ENCODE assay signal across 1 cellular context in the genomic region with DNA sequence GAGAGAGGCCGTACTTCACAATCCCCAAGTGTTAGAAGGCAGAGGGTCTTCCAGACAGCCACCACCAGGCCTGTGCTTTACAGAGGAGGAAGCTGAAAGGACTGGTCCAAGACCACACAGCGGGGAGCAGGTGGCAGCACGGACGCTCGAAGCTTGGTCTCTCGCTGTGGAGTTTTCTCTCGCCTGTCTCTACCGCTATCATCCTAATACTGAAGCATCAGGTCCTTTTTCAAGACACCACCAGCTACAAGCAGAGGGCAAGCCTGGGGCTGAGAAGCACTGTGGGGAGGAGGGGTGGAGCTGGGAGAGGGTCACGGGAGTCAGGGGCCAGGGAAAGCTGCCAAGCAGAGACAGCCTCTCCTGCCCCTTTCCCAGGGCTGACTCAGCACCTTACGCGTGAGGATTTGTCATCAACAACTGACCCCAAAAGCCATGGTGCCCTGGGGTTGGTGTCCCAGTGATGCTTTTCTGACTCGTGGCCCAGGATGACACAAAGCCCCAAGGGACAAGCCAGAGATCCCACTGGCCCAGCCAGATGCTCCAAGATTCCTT.
TF ChIP-seq lines count a peak whose summit lies in the region.

No MANE protein-coding gene starts in this region.

TF ChIP-seq in K562, 482 proteins besides CTCF, POLR2A, EP300 and RAD21 (continued from another document and continues in another):
- TF ChIP-seq, protein P1, sequence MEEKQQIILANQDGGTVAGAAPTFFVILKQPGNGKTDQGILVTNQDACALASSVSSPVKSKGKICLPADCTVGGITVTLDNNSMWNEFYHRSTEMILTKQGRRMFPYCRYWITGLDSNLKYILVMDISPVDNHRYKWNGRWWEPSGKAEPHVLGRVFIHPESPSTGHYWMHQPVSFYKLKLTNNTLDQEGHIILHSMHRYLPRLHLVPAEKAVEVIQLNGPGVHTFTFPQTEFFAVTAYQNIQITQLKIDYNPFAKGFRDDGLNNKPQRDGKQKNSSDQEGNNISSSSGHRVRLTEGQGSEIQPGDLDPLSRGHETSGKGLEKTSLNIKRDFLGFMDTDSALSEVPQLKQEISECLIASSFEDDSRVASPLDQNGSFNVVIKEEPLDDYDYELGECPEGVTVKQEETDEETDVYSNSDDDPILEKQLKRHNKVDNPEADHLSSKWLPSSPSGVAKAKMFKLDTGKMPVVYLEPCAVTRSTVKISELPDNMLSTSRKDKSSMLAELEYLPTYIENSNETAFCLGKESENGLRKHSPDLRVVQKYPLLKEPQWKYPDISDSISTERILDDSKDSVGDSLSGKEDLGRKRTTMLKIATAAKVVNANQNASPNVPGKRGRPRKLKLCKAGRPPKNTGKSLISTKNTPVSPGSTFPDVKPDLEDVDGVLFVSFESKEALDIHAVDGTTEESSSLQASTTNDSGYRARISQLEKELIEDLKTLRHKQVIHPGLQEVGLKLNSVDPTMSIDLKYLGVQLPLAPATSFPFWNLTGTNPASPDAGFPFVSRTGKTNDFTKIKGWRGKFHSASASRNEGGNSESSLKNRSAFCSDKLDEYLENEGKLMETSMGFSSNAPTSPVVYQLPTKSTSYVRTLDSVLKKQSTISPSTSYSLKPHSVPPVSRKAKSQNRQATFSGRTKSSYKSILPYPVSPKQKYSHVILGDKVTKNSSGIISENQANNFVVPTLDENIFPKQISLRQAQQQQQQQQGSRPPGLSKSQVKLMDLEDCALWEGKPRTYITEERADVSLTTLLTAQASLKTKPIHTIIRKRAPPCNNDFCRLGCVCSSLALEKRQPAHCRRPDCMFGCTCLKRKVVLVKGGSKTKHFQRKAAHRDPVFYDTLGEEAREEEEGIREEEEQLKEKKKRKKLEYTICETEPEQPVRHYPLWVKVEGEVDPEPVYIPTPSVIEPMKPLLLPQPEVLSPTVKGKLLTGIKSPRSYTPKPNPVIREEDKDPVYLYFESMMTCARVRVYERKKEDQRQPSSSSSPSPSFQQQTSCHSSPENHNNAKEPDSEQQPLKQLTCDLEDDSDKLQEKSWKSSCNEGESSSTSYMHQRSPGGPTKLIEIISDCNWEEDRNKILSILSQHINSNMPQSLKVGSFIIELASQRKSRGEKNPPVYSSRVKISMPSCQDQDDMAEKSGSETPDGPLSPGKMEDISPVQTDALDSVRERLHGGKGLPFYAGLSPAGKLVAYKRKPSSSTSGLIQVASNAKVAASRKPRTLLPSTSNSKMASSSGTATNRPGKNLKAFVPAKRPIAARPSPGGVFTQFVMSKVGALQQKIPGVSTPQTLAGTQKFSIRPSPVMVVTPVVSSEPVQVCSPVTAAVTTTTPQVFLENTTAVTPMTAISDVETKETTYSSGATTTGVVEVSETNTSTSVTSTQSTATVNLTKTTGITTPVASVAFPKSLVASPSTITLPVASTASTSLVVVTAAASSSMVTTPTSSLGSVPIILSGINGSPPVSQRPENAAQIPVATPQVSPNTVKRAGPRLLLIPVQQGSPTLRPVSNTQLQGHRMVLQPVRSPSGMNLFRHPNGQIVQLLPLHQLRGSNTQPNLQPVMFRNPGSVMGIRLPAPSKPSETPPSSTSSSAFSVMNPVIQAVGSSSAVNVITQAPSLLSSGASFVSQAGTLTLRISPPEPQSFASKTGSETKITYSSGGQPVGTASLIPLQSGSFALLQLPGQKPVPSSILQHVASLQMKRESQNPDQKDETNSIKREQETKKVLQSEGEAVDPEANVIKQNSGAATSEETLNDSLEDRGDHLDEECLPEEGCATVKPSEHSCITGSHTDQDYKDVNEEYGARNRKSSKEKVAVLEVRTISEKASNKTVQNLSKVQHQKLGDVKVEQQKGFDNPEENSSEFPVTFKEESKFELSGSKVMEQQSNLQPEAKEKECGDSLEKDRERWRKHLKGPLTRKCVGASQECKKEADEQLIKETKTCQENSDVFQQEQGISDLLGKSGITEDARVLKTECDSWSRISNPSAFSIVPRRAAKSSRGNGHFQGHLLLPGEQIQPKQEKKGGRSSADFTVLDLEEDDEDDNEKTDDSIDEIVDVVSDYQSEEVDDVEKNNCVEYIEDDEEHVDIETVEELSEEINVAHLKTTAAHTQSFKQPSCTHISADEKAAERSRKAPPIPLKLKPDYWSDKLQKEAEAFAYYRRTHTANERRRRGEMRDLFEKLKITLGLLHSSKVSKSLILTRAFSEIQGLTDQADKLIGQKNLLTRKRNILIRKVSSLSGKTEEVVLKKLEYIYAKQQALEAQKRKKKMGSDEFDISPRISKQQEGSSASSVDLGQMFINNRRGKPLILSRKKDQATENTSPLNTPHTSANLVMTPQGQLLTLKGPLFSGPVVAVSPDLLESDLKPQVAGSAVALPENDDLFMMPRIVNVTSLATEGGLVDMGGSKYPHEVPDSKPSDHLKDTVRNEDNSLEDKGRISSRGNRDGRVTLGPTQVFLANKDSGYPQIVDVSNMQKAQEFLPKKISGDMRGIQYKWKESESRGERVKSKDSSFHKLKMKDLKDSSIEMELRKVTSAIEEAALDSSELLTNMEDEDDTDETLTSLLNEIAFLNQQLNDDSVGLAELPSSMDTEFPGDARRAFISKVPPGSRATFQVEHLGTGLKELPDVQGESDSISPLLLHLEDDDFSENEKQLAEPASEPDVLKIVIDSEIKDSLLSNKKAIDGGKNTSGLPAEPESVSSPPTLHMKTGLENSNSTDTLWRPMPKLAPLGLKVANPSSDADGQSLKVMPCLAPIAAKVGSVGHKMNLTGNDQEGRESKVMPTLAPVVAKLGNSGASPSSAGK (IDR thresholded peaks at IDR 0.05) = peak; percentile 58
- TF ChIP-seq, protein P2, sequence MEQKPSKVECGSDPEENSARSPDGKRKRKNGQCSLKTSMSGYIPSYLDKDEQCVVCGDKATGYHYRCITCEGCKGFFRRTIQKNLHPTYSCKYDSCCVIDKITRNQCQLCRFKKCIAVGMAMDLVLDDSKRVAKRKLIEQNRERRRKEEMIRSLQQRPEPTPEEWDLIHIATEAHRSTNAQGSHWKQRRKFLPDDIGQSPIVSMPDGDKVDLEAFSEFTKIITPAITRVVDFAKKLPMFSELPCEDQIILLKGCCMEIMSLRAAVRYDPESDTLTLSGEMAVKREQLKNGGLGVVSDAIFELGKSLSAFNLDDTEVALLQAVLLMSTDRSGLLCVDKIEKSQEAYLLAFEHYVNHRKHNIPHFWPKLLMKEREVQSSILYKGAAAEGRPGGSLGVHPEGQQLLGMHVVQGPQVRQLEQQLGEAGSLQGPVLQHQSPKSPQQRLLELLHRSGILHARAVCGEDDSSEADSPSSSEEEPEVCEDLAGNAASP (IDR thresholded peaks at IDR 0.05) = no peak
- TF ChIP-seq DIDO1 (tag; IDR thresholded peaks at IDR 0.05; ENCODE audit: low read depth) (no peak), ZNF668 (CRISPR knock-in tag; IDR thresholded peaks at IDR 0.05) (no peak), FOXJ3 (CRISPR knock-in tag; IDR thresholded peaks at IDR 0.05) (no peak), SMAD2 (IDR thresholded peaks at IDR 0.05; ENCODE audit: low read depth, low read length) (no peak), EHMT2 (IDR thresholded peaks at IDR 0.05) (no peak), TFE3 (CRISPR knock-in tag; IDR thresholded peaks at IDR 0.05) (no peak), STAT5B (CRISPR knock-in tag; IDR thresholded peaks at IDR 0.05) (no peak), KLF16 (IDR thresholded peaks at IDR 0.05) (no peak), RNF2 (IDR thresholded peaks at IDR 0.05) (no peak), RCOR1 (IDR thresholded peaks at IDR 0.05; ENCODE audit: borderline replicate concordance in 1 of 2, low read depth in 2 of 2, low read length in 2 of 2) (peak in 1 of 2 experiments; percentile 58; a peak in 1 of 4 replicates), SOX6 (IDR thresholded peaks at IDR 0.05) (no peak), ZC3H11A (IDR thresholded peaks at IDR 0.05; ENCODE audit: low read depth, low read length) (no peak), MEF2D (tag; conservative IDR thresholded peaks at IDR 0.05; ENCODE audit: low read depth) (no peak), ZNF239 (CRISPR knock-in tag; IDR thresholded peaks at IDR 0.05) (no peak), GMEB1 (CRISPR knock-in tag; IDR thresholded peaks at IDR 0.05) (no peak), ZNF644 (tag; IDR thresholded peaks at IDR 0.05; ENCODE audit: low read depth) (no peak), KDM5B (IDR thresholded peaks at IDR 0.05; ENCODE audit: insufficient replicate concordance, low read depth, low read length) (no peak), CHD2 (IDR thresholded peaks at IDR 0.05; ENCODE audit: low read depth, low read length) (no peak), E2F3 (CRISPR knock-in tag; IDR thresholded peaks at IDR 0.05) (no peak), ZNF589 (CRISPR knock-in tag; IDR thresholded peaks at IDR 0.05; ENCODE audit: low read depth) (peak; percentile 52; the same call in 1 of the 2 replicates), SMARCA5 (IDR thresholded peaks at IDR 0.05) (no peak), MTA2 (IDR thresholded peaks at IDR 0.05; ENCODE audit: low read depth) (no peak), CBX3 (IDR thresholded peaks at IDR 0.05; ENCODE audit: borderline replicate concordance in 1 of 2, low read length in 2 of 2) (no peak), POLR3A (IDR thresholded peaks at IDR 0.05; ENCODE audit: borderline replicate concordance, extremely low read depth, insufficient read depth, insufficient read length) (no peak), ZBTB11 (CRISPR knock-in tag; IDR thresholded peaks at IDR 0.05) (no peak), NUFIP1 (IDR thresholded peaks at IDR 0.05; ENCODE audit: partially characterized antibody) (no peak), MAFF (IDR thresholded peaks at IDR 0.05; ENCODE audit: low read length) (peak; percentile 69)
- TF ChIP-seq, protein P3, sequence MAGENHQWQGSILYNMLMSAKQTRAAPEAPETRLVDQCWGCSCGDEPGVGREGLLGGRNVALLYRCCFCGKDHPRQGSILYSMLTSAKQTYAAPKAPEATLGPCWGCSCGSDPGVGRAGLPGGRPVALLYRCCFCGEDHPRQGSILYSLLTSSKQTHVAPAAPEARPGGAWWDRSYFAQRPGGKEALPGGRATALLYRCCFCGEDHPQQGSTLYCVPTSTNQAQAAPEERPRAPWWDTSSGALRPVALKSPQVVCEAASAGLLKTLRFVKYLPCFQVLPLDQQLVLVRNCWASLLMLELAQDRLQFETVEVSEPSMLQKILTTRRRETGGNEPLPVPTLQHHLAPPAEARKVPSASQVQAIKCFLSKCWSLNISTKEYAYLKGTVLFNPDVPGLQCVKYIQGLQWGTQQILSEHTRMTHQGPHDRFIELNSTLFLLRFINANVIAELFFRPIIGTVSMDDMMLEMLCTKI (IDR thresholded peaks at IDR 0.05; ENCODE audit: partially characterized antibody) = no peak
- TF ChIP-seq, protein P4, sequence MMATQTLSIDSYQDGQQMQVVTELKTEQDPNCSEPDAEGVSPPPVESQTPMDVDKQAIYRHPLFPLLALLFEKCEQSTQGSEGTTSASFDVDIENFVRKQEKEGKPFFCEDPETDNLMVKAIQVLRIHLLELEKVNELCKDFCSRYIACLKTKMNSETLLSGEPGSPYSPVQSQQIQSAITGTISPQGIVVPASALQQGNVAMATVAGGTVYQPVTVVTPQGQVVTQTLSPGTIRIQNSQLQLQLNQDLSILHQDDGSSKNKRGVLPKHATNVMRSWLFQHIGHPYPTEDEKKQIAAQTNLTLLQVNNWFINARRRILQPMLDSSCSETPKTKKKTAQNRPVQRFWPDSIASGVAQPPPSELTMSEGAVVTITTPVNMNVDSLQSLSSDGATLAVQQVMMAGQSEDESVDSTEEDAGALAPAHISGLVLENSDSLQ (IDR thresholded peaks at IDR 0.05) = no peak
